1 cellular context compared by ENCODE assay signal in the genomic region with DNA sequence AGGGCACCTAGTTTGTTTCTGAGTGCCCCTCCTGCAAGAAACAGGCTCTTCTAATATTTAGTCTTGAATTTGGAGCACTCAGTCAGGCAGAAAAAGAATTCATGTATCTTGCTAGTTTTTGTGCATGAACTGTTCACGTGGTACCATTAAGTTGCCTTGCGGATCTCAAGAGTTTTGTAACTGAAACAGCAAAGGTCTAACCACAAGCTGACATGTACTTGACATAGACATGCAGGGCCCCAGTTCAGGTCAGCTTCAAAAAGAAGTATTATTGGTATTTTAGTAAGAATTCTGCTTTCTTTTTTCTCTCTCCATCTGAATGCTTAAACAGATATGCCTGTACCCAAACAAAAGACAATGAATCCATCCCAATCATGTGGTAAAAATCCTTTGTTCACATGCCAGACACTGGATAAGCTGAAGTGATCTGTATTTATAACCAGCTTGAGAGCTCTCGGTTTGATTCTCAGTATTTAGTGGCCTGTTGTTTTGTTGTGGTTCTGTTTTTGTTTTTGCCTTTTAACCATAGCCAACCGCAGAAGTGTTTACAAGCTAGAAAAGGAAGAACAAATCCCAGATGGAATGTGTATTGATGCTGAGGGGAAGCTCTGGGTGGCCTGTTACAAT.
TF ChIP-seq lines count a peak whose summit lies in the region.

No MANE protein-coding gene starts in this region.

TF ChIP-seq in GM12878, 131 proteins besides CTCF, POLR2A, EP300 and RAD21 (continued from another document):
- TF ChIP-seq, protein P1, sequence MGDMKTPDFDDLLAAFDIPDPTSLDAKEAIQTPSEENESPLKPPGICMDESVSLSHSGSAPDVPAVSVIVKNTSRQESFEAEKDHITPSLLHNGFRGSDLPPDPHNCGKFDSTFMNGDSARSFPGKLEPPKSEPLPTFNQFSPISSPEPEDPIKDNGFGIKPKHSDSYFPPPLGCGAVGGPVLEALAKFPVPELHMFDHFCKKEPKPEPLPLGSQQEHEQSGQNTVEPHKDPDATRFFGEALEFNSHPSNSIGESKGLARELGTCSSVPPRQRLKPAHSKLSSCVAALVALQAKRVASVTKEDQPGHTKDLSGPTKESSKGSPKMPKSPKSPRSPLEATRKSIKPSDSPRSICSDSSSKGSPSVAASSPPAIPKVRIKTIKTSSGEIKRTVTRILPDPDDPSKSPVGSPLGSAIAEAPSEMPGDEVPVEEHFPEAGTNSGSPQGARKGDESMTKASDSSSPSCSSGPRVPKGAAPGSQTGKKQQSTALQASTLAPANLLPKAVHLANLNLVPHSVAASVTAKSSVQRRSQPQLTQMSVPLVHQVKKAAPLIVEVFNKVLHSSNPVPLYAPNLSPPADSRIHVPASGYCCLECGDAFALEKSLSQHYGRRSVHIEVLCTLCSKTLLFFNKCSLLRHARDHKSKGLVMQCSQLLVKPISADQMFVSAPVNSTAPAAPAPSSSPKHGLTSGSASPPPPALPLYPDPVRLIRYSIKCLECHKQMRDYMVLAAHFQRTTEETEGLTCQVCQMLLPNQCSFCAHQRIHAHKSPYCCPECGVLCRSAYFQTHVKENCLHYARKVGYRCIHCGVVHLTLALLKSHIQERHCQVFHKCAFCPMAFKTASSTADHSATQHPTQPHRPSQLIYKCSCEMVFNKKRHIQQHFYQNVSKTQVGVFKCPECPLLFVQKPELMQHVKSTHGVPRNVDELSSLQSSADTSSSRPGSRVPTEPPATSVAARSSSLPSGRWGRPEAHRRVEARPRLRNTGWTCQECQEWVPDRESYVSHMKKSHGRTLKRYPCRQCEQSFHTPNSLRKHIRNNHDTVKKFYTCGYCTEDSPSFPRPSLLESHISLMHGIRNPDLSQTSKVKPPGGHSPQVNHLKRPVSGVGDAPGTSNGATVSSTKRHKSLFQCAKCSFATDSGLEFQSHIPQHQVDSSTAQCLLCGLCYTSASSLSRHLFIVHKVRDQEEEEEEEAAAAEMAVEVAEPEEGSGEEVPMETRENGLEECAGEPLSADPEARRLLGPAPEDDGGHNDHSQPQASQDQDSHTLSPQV (IDR thresholded peaks at IDR 0.05) = no peak
- TF ChIP-seq NR2C1 (IDR thresholded peaks at IDR 0.05) = no peak
- TF ChIP-seq BMI1 (IDR thresholded peaks at IDR 0.05; ENCODE audit: borderline replicate concordance) = no peak
- no peak for TF ChIP-seq BRCA1 (IDR thresholded peaks at IDR 0.05; ENCODE audit: low read depth, low read length)
- 0 out of 2 replicates have a peak, but pooled peaks have one; percentile 15 for TF ChIP-seq DPF2 (IDR thresholded peaks at IDR 0.05)
- TF ChIP-seq HDGF (IDR thresholded peaks at IDR 0.05) = no peak
- no peak for TF ChIP-seq ZNF622 (IDR thresholded peaks at IDR 0.05)
- no peak for TF ChIP-seq TCF7 (IDR thresholded peaks at IDR 0.05; ENCODE audit: borderline replicate concordance)
- no peak for TF ChIP-seq MXI1 (IDR thresholded peaks at IDR 0.05; ENCODE audit: low read depth, low read length)
- TF ChIP-seq, protein P2, sequence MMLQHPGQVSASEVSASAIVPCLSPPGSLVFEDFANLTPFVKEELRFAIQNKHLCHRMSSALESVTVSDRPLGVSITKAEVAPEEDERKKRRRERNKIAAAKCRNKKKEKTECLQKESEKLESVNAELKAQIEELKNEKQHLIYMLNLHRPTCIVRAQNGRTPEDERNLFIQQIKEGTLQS (IDR thresholded peaks at IDR 0.05; ENCODE audit: borderline replicate concordance, extremely low read depth, low read depth, low read length) = no peak
- TF ChIP-seq ZNF24 (IDR thresholded peaks at IDR 0.05) = no peak
- TF ChIP-seq SP1 (IDR thresholded peaks at IDR 0.05; ENCODE audit: low read depth, low read length) = no peak
- no peak for TF ChIP-seq NFYA (IDR thresholded peaks at IDR 0.05; ENCODE audit: borderline replicate concordance, low read depth, low read length)
- TF ChIP-seq, protein P3, sequence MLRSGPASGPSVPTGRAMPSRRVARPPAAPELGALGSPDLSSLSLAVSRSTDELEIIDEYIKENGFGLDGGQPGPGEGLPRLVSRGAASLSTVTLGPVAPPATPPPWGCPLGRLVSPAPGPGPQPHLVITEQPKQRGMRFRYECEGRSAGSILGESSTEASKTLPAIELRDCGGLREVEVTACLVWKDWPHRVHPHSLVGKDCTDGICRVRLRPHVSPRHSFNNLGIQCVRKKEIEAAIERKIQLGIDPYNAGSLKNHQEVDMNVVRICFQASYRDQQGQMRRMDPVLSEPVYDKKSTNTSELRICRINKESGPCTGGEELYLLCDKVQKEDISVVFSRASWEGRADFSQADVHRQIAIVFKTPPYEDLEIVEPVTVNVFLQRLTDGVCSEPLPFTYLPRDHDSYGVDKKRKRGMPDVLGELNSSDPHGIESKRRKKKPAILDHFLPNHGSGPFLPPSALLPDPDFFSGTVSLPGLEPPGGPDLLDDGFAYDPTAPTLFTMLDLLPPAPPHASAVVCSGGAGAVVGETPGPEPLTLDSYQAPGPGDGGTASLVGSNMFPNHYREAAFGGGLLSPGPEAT (IDR thresholded peaks at IDR 0.05; ENCODE audit: low read depth) = no peak
- TF ChIP-seq, protein P4, sequence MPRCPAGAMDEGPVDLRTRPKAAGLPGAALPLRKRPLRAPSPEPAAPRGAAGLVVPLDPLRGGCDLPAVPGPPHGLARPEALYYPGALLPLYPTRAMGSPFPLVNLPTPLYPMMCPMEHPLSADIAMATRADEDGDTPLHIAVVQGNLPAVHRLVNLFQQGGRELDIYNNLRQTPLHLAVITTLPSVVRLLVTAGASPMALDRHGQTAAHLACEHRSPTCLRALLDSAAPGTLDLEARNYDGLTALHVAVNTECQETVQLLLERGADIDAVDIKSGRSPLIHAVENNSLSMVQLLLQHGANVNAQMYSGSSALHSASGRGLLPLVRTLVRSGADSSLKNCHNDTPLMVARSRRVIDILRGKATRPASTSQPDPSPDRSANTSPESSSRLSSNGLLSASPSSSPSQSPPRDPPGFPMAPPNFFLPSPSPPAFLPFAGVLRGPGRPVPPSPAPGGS (IDR thresholded peaks at IDR 0.05; ENCODE audit: borderline replicate concordance, insufficient read depth, low read depth, low read length, poor library complexity, severe bottlenecking) = no peak
- no peak for TF ChIP-seq ZBED1 (IDR thresholded peaks at IDR 0.05; ENCODE audit: borderline replicate concordance)
- TF ChIP-seq YBX1 (IDR thresholded peaks at IDR 0.05) = no peak
- TF ChIP-seq, protein P5, sequence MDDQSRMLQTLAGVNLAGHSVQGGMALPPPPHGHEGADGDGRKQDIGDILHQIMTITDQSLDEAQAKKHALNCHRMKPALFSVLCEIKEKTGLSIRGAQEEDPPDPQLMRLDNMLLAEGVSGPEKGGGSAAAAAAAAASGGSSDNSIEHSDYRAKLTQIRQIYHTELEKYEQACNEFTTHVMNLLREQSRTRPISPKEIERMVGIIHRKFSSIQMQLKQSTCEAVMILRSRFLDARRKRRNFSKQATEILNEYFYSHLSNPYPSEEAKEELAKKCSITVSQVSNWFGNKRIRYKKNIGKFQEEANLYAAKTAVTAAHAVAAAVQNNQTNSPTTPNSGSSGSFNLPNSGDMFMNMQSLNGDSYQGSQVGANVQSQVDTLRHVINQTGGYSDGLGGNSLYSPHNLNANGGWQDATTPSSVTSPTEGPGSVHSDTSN (IDR thresholded peaks at IDR 0.05; ENCODE audit: insufficient replicate concordance, low read depth, low read length) = no peak
- no peak for TF ChIP-seq MTA3 (IDR thresholded peaks at IDR 0.05; ENCODE audit: borderline replicate concordance, low read length)
- no peak for TF ChIP-seq MYC (IDR thresholded peaks at IDR 0.05; ENCODE audit: insufficient read depth, insufficient read length, insufficient replicate concordance, low read length, severe bottlenecking)
- no peak for TF ChIP-seq CHD2 (IDR thresholded peaks at IDR 0.05; ENCODE audit: borderline replicate concordance, low read depth, low read length)
- TF ChIP-seq, protein P6, sequence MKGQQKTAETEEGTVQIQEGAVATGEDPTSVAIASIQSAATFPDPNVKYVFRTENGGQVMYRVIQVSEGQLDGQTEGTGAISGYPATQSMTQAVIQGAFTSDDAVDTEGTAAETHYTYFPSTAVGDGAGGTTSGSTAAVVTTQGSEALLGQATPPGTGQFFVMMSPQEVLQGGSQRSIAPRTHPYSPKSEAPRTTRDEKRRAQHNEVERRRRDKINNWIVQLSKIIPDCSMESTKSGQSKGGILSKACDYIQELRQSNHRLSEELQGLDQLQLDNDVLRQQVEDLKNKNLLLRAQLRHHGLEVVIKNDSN (IDR thresholded peaks at IDR 0.05; ENCODE audit: borderline replicate concordance, extremely low read length, insufficient read depth, low read depth, low read length) = no peak
- TF ChIP-seq TBL1XR1 (IDR thresholded peaks at IDR 0.05; ENCODE audit: low read depth, low read length) = no peak
- no peak for TF ChIP-seq NFXL1 (IDR thresholded peaks at IDR 0.05; ENCODE audit: borderline replicate concordance)
- TF ChIP-seq, protein P7, sequence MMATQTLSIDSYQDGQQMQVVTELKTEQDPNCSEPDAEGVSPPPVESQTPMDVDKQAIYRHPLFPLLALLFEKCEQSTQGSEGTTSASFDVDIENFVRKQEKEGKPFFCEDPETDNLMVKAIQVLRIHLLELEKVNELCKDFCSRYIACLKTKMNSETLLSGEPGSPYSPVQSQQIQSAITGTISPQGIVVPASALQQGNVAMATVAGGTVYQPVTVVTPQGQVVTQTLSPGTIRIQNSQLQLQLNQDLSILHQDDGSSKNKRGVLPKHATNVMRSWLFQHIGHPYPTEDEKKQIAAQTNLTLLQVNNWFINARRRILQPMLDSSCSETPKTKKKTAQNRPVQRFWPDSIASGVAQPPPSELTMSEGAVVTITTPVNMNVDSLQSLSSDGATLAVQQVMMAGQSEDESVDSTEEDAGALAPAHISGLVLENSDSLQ (IDR thresholded peaks at IDR 0.05) = peak; percentile 49; the same call in 1 of the 2 replicates
- TF ChIP-seq, protein P8, sequence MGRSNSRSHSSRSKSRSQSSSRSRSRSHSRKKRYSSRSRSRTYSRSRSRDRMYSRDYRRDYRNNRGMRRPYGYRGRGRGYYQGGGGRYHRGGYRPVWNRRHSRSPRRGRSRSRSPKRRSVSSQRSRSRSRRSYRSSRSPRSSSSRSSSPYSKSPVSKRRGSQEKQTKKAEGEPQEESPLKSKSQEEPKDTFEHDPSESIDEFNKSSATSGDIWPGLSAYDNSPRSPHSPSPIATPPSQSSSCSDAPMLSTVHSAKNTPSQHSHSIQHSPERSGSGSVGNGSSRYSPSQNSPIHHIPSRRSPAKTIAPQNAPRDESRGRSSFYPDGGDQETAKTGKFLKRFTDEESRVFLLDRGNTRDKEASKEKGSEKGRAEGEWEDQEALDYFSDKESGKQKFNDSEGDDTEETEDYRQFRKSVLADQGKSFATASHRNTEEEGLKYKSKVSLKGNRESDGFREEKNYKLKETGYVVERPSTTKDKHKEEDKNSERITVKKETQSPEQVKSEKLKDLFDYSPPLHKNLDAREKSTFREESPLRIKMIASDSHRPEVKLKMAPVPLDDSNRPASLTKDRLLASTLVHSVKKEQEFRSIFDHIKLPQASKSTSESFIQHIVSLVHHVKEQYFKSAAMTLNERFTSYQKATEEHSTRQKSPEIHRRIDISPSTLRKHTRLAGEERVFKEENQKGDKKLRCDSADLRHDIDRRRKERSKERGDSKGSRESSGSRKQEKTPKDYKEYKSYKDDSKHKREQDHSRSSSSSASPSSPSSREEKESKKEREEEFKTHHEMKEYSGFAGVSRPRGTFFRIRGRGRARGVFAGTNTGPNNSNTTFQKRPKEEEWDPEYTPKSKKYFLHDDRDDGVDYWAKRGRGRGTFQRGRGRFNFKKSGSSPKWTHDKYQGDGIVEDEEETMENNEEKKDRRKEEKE (IDR thresholded peaks at IDR 0.05) = no peak
- peak; percentile 69 for TF ChIP-seq RUNX3 (IDR thresholded peaks at IDR 0.05; ENCODE audit: low read length)
- TF ChIP-seq, protein P9, sequence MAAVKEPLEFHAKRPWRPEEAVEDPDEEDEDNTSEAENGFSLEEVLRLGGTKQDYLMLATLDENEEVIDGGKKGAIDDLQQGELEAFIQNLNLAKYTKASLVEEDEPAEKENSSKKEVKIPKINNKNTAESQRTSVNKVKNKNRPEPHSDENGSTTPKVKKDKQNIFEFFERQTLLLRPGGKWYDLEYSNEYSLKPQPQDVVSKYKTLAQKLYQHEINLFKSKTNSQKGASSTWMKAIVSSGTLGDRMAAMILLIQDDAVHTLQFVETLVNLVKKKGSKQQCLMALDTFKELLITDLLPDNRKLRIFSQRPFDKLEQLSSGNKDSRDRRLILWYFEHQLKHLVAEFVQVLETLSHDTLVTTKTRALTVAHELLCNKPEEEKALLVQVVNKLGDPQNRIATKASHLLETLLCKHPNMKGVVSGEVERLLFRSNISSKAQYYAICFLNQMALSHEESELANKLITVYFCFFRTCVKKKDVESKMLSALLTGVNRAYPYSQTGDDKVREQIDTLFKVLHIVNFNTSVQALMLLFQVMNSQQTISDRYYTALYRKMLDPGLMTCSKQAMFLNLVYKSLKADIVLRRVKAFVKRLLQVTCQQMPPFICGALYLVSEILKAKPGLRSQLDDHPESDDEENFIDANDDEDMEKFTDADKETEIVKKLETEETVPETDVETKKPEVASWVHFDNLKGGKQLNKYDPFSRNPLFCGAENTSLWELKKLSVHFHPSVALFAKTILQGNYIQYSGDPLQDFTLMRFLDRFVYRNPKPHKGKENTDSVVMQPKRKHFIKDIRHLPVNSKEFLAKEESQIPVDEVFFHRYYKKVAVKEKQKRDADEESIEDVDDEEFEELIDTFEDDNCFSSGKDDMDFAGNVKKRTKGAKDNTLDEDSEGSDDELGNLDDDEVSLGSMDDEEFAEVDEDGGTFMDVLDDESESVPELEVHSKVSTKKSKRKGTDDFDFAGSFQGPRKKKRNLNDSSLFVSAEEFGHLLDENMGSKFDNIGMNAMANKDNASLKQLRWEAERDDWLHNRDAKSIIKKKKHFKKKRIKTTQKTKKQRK (IDR thresholded peaks at IDR 0.05; ENCODE audit: low read depth, low read length) = no peak
- peak; percentile 69; the same call in 1 of the 2 replicates for TF ChIP-seq NR2F1 (conservative IDR thresholded peaks at IDR 0.05)
- no peak for TF ChIP-seq BCL11A (IDR thresholded peaks at IDR 0.05; ENCODE audit: low read depth, low read length)
